ENCODE assay signal across 21 cellular contexts in the genomic region with DNA sequence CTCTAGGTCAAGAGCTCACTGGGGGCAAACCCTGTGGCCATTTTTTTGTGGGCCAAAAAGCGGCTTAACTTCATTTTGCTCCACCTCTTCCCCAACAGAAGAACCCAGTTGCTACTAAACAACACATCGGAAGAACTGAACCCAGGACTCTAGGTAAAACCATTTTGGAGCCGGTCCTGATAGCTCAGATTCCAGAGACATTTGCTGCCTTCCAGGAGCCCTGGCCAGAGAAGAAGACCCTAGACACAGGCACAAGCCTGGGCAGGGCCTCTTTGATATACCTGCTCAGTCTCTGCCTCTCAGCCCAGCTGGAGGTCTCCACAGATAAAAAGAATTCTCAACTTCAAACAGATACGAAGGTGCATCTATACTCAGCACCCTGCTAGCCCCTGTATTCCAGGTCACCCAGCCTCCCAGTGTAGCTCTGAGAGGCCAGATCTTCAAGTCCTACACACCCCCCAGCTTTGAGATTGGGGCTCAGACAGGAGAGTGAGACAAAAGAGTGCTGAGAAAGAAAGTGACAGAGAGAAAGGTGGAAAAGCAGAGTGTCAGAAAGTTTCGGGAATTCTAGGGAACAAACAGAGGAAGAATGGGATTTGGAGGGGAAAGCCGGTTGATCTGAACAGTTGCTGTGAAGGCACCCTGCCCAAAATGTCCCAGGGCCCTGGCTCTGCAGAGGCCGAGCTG. TPM values are rescaled to one million over a fixed set of nuclear protein-coding genes. Genes with fewer than 3 reads are reported as not detected.
DNase-seq lines count a peak whose midpoint lies in the region; ATAC-seq and TF ChIP-seq lines count a peak whose summit lies in the region.
"Had no signal": no experiment of that assay in that cellular context is flagged by ENCODE, and none has a peak within 500 bp of the region (broad histone marks: within the 10 kb centered on the region; RNA-seq: fewer than 3 reads in every experiment).

No MANE protein-coding gene starts in this region.

- H3K9me3 ChIP-seq in OCI-LY3 (ENCODE audit: insufficient read depth, low read length) (no peaks in the 10 kb centered on the region), sigmoid colon (no peaks in the 10 kb centered on the region)
- H3K9me3 ChIP-seq: SJCRH30, upper lobe of right lung had no signal

- DNase-seq in activated T-cell treated with anti-CD3 and anti-CD28 coated beads, Interleukin-2, amount 50 U/mL, for 24 hours, result peak; percentile 23
- DNase-seq in activated T-cell treated with anti-CD3 and anti-CD28 coated beads for 4 hours (no peak), left colon (peak; percentile 17 to 23), sigmoid colon (peak; percentile 8), NCI-H524 (lab: John Stamatoyannopoulos, UW) (no peak)
- DNase-seq in stimulated activated CD4-positive, alpha-beta T cell treated with anti-CD3 and anti-CD28 coated beads, Interleukin-2, amount 100 ng/mL, for 24 hours, result no peak
- DNase-seq: activated CD4-positive, alpha-beta T cell treated with anti-CD3 and anti-CD28 coated beads, Interleukin-2, amount 50 U/mL, for 48 hours; central memory CD4-positive, alpha-beta T cell; COR-L47; GM23248; NCI-H2029; NCI-H510A treated with DMSO at 0.1 percent for 48 hours; occipital lobe; SJCRH30; small intestine had no signal

- no peaks in the 10 kb centered on the region for H3K36me3 Mint-ChIP-seq in activated T-cell treated with anti-CD3 and anti-CD28 coated beads, Interleukin-2, amount 50 U/mL, for 24 hours (ENCODE audit: low read depth)
- H3K36me3 Mint-ChIP-seq: stimulated activated memory B cell treated with anti-CD40 and anti-IgM and Interleukin-4, amounts not matched to agents 10 μg/mL and 1 μg/mL and 100 μg/mL, for 72 hours had no signal

- no peak for TF ChIP-seq CTCF in OCI-LY3 (IDR thresholded peaks at IDR 0.05; ENCODE audit: low read depth, low read length)
- no peak for TF ChIP-seq CTCF in sigmoid colon (IDR thresholded peaks at IDR 0.05)

- no peak for TF ChIP-seq POLR2A in sigmoid colon (IDR thresholded peaks at IDR 0.05)

- H3K27ac ChIP-seq in OCI-LY3 (ENCODE audit: low read length) (no peak overlapping the region), sigmoid colon (no peak overlapping the region)
- H3K27ac ChIP-seq: GM23248, SJCRH30, upper lobe of right lung had no signal

- H4K20me1 ChIP-seq in OCI-LY3 (ENCODE audit: insufficient read depth, low read length), result no peaks in the 10 kb centered on the region

- H3K36me3 ChIP-seq in OCI-LY3 (replicated peaks; ENCODE audit: low read depth, low read length) (no peaks in the 10 kb centered on the region), sigmoid colon (no peaks in the 10 kb centered on the region)
- H3K36me3 ChIP-seq: SJCRH30, upper lobe of right lung had no signal

- H3K4me2 ChIP-seq in OCI-LY3 (ENCODE audit: low read length), result peak overlapping the region; percentile 42

- no peaks in the 10 kb centered on the region for H3K9me3 Mint-ChIP-seq in activated T-cell treated with anti-CD3 and anti-CD28 coated beads, Interleukin-2, amount 50 U/mL, for 24 hours
- H3K9me3 Mint-ChIP-seq: stimulated activated memory B cell treated with anti-CD40 and anti-IgM and Interleukin-4, amounts not matched to agents 10 μg/mL and 1 μg/mL and 100 μg/mL, for 72 hours had no signal

- H3K4me3 ChIP-seq in OCI-LY3 (ENCODE audit: low read length) (no peak overlapping the region), sigmoid colon (no peak overlapping the region)
- H3K4me3 ChIP-seq: GM23248, lung, SJCRH30, upper lobe of right lung had no signal

- intact Hi-C loops in left colon (cut with DNase I, micrococcal nuclease), result no loop called here
- intact Hi-C loops in sigmoid colon (cut with DNase I), result no loop called here

- no peak for TF ChIP-seq EP300 in sigmoid colon (IDR thresholded peaks at IDR 0.05)

- no peak overlapping the region for H3K27ac Mint-ChIP-seq in activated T-cell treated with anti-CD3 and anti-CD28 coated beads, Interleukin-2, amount 50 U/mL, for 24 hours
- H3K27ac Mint-ChIP-seq: stimulated activated memory B cell treated with anti-CD40 and anti-IgM and Interleukin-4, amounts not matched to agents 10 μg/mL and 1 μg/mL and 100 μg/mL, for 72 hours had no signal

- H3K4me3 Mint-ChIP-seq in activated T-cell treated with anti-CD3 and anti-CD28 coated beads, Interleukin-2, amount 50 U/mL, for 24 hours, result no peak overlapping the region
- H3K4me3 Mint-ChIP-seq: stimulated activated memory B cell treated with anti-CD40 and anti-IgM and Interleukin-4, amounts not matched to agents 10 μg/mL and 1 μg/mL and 100 μg/mL, for 72 hours had no signal

- H3K27me3 ChIP-seq in OCI-LY3 (ENCODE audit: low read depth, low read length), result peaks cover 29% of the 10 kb centered on the region
- H3K27me3 ChIP-seq in sigmoid colon, result peaks cover 72 to 100% (median 100%) of the 10 kb centered on the region in 3 donors

- ATAC-seq in left colon (no peak), HG02642 (IDR thresholded peaks at IDR 0.05; ENCODE audit: poor library complexity, unreplicated experiment) (no peak)
- ATAC-seq: stimulated activated memory B cell treated with anti-CD40 and anti-IgM and Interleukin-4, amounts not matched to agents 10 μg/mL and 1 μg/mL and 100 μg/mL, for 72 hours; upper lobe of right lung had no signal

- H3K4me1 Mint-ChIP-seq in activated T-cell treated with anti-CD3 and anti-CD28 coated beads, Interleukin-2, amount 50 U/mL, for 24 hours (ENCODE audit: low read depth), result peaks cover 16% of the 10 kb centered on the region

- no peaks in the 10 kb centered on the region for H3K79me2 ChIP-seq in OCI-LY3 (ENCODE audit: low read length)

- H2AFZ ChIP-seq in OCI-LY3 (ENCODE audit: low read depth, low read length), result peak overlapping the region; percentile 34; the same call in 1 of the 2 replicates
- H2AFZ ChIP-seq: GM23248 had no signal

- peaks cover 98% of the 10 kb centered on the region for H3K27me3 Mint-ChIP-seq in activated T-cell treated with anti-CD3 and anti-CD28 coated beads, Interleukin-2, amount 50 U/mL, for 24 hours

- no peak overlapping the region for H3K9ac ChIP-seq in OCI-LY3 (ENCODE audit: low read length)
- H3K9ac ChIP-seq: GM23248 had no signal

- peaks cover 41% of the 10 kb centered on the region for H3K4me1 ChIP-seq in OCI-LY3 (ENCODE audit: low read length)
- peaks cover 0 to 16% (median 7%) of the 10 kb centered on the region in 4 donors for H3K4me1 ChIP-seq in sigmoid colon
- H3K4me1 ChIP-seq: upper lobe of right lung had no signal

- WGBS in sigmoid colon, 2 donors, result 17 to 58% methylated on average over 7 of the region's 7 CpGs

RNA-seq across cellular contexts. Expression of a gene that starts 6.6 kb away (rescaled TPM):
- total RNA-seq in left colon (10 to 100 TPM; 35.9 to 59.2 TPM), sigmoid colon (under 1 TPM in 1 of 4 donors, not detected in 3; 0.28 TPM)
- polyA plus RNA-seq in sigmoid colon, result 10 to 100 TPM; 16.2 to 52.1 (median 19.9) TPM
- total RNA-seq: GM23248, occipital lobe, OCI-LY7, upper lobe of right lung had no signal
- polyA plus RNA-seq: GM23248, lung had no signal

RNA-seq across cellular contexts. Expression of a gene that starts 17.6 kb away (rescaled TPM):
- total RNA-seq in left colon, result 1 to 10 TPM; 6.3 TPM
- total RNA-seq in sigmoid colon, result under 1 TPM in 1 of 4 donors, not detected in 3; 0.68 TPM
- polyA plus RNA-seq in sigmoid colon, result 1 to 10 TPM; 2.1 to 3.4 (median 2.4) TPM
- total RNA-seq: GM23248, occipital lobe, OCI-LY7 had no signal
- polyA plus RNA-seq: GM23248 had no signal

RNA-seq across cellular contexts. Expression of a gene that starts 21.9 kb away (rescaled TPM):
- total RNA-seq in left colon, result 10 to 100 TPM; 26.6 to 30.2 TPM
- 1 to 10 TPM; 1.1 to 6.6 (median 3.4) TPM for total RNA-seq in sigmoid colon
- 10 to 100 TPM; 21.3 to 67.3 (median 43.0) TPM for polyA plus RNA-seq in sigmoid colon
- total RNA-seq: occipital lobe had no signal

RNA-seq across cellular contexts. Expression of a gene that starts 27.9 kb away (rescaled TPM):
- total RNA-seq in left colon, result 10 to 100 TPM; 39.3 to 43.3 TPM
- total RNA-seq in sigmoid colon, result 10 to 100 TPM in 3 of 4 donors, 1 to 10 TPM in 1; 6.7 to 10.5 (median 10.3) TPM
- polyA plus RNA-seq in sigmoid colon, result 10 to 100 TPM in 2 of 3 donors, 1 to 10 TPM in 1; 6.0 to 28.5 (median 10.2) TPM
- total RNA-seq: occipital lobe, OCI-LY7 had no signal

RNA-seq across cellular contexts. Expression of a gene that starts 39.1 kb away (rescaled TPM):
- total RNA-seq in left colon, result 10 to 100 TPM; 14.5 to 16.4 TPM
- 1 to 10 TPM; 1.5 to 2.5 (median 2.1) TPM for total RNA-seq in sigmoid colon
- 10 to 100 TPM in 1 of 3 donors, 1 to 10 TPM in 2; 3.2 to 13.9 (median 4.2) TPM for polyA plus RNA-seq in sigmoid colon
- total RNA-seq: occipital lobe, OCI-LY7 had no signal

Comparison
In these comparisons a context has a peak if more than half of its experiments do, and no peak if none do; other contexts are left out.
1. DNase-seq: peak in activated T-cell treated with anti-CD3 and anti-CD28 coated beads, Interleukin-2, amount 50 U/mL, for 24 hours (single experiment), left colon (2 of 2) and sigmoid colon (single experiment); none in activated T-cell treated with anti-CD3 and anti-CD28 coated beads for 4 hours (single experiment), stimulated activated CD4-positive, alpha-beta T cell treated with anti-CD3 and anti-CD28 coated beads, Interleukin-2, amount 100 ng/mL, for 24 hours (0 of 2) and NCI-H524 (0 of 2).
2. RNA of a gene that starts 6.6 kb away (total RNA-seq): 35.9 to 59.2 TPM in left colon; 0.28 TPM in sigmoid colon; every median in the first group is over 10 times any median in the second.
3. RNA of a gene that starts 17.6 kb away (total RNA-seq): 6.3 TPM in left colon; 0.68 TPM in sigmoid colon; every median in the first group is over 4 times any median in the second.